Comparison of ENCODE assay signal across 27 cellular contexts in the genomic region with DNA sequence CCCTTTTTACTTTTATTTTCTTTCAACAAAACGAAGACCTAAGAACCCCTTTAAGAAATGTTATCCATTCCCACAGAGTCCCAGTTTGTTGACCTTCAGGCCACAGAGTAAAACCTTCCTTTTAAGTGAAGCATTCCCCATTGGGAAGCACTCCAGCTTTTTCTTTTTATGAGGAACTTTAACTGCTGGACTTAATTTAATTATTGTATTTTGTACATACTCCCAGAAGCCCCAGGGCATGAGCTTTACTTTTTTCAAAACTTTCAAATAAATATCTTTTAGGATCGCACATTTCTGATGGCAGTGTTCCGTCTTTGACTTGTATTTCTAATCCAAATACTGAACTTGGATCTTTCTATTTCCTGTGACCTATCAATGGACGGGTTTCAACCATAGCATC.
"Had no signal": no experiment of that assay in that cellular context is flagged by ENCODE, and none has a peak within 500 bp of the region (broad histone marks: within the 10 kb centered on the region; RNA-seq: fewer than 3 reads in every experiment).

No MANE protein-coding gene starts in this region.

- H3K27ac Mint-ChIP-seq: activated CD4-positive, alpha-beta T cell treated with anti-CD3 and anti-CD28 coated beads, Interleukin-2, amount 10 ng/mL, durations not matched to agents 24 days and 14 days; activated CD8-positive, alpha-beta T cell treated with anti-CD3 and anti-CD28 coated beads for 36 hours; activated naive CD4-positive, alpha-beta T cell treated with anti-CD3 and anti-CD28 coated beads, Interleukin-2, amount 50 U/mL, for 24 hours; activated naive CD8-positive, alpha-beta T cell treated with anti-CD3 and anti-CD28 coated beads, Interleukin-2, amount 10 ng/mL, durations not matched to agents 7 days and 5 days; activated T-cell treated with anti-CD3 and anti-CD28 coated beads, Interleukin-2, amount 50 U/mL, for 72 hours; activated T-helper 17 cell treated with anti-CD3 and anti-CD28 coated beads, Interleukin-2, amount 50 U/mL, for 72 hours had no signal

- H3K9me3 ChIP-seq: ascending aorta, Peyer's patch had no signal

- H3K4me3 ChIP-seq: ascending aorta, cardiac muscle cell, Peyer's patch had no signal

- H3K4me1 Mint-ChIP-seq: activated naive CD4-positive, alpha-beta T cell treated with anti-CD3 and anti-CD28 coated beads, Interleukin-2, amount 50 U/mL, for 24 hours had no signal

- H3K36me3 ChIP-seq: ascending aorta, cardiac muscle cell, Peyer's patch, WERI-Rb-1 had no signal

- H3K27ac ChIP-seq: ascending aorta, cardiac muscle cell, KMS-11, Peyer's patch, WERI-Rb-1 had no signal

- ATAC-seq: activated CD8-positive, alpha-beta T cell treated with anti-CD3 and anti-CD28 coated beads for 36 hours; activated T-cell treated with anti-CD3 and anti-CD28 coated beads, Interleukin-2, amount 50 U/mL, for 72 hours; activated T-helper 17 cell treated with anti-CD3 and anti-CD28 coated beads, Interleukin-2, amount 50 U/mL, for 72 hours; PC-3 had no signal

- H3K9me3 Mint-ChIP-seq: activated CD4-positive, alpha-beta T cell treated with anti-CD3 and anti-CD28 coated beads, Interleukin-2, amount 10 ng/mL, durations not matched to agents 24 days and 14 days; activated CD8-positive, alpha-beta T cell treated with anti-CD3 and anti-CD28 coated beads for 36 hours; activated naive CD4-positive, alpha-beta T cell treated with anti-CD3 and anti-CD28 coated beads, Interleukin-2, amount 50 U/mL, for 24 hours; activated naive CD8-positive, alpha-beta T cell treated with anti-CD3 and anti-CD28 coated beads, Interleukin-2, amount 10 ng/mL, durations not matched to agents 7 days and 5 days; activated T-cell treated with anti-CD3 and anti-CD28 coated beads, Interleukin-2, amount 50 U/mL, for 72 hours; activated T-helper 17 cell treated with anti-CD3 and anti-CD28 coated beads, Interleukin-2, amount 50 U/mL, for 72 hours; central memory CD8-positive, alpha-beta T cell had no signal

- DNase-seq: activated CD4-positive, alpha-beta T cell treated with anti-CD3 and anti-CD28 coated beads, Interleukin-2, amount 10 ng/mL, durations not matched to agents 24 days and 14 days; activated CD4-positive, alpha-beta T cell treated with anti-CD3 and anti-CD28 coated beads, Interleukin-2, amount 50 U/mL, for 4 hours; activated CD8-positive, alpha-beta T cell treated with anti-CD3 and anti-CD28 coated beads for 36 hours; activated gamma-delta T cell; activated naive CD4-positive, alpha-beta T cell treated with Interleukin-2 at 50 U/mL for 16 hours; activated naive CD8-positive, alpha-beta T cell treated with anti-CD3 and anti-CD28 coated beads, Interleukin-2, amount 10 ng/mL, durations not matched to agents 7 days and 5 days; activated T-cell treated with anti-CD3 and anti-CD28 coated beads, Interleukin-2, amount 50 U/mL, for 1 hour; activated T-cell treated with anti-CD3 and anti-CD28 coated beads, Interleukin-2, amount 50 U/mL, for 72 hours; amygdala; NCI-H1105; NCI-H1436; NCI-H1694; NCI-H1930; NCI-H2081 treated with DMSO at 0.1 percent for 48 hours; NCI-H226; NCI-H446 treated with DMSO at 0.1 percent for 48 hours; PC-3; Peyer's patch; Right ventricle myocardium superior; T1000; WERI-Rb-1 had no signal

- H3K4me2 ChIP-seq: KMS-11 had no signal

- H3K36me3 Mint-ChIP-seq: activated naive CD4-positive, alpha-beta T cell treated with anti-CD3 and anti-CD28 coated beads, Interleukin-2, amount 50 U/mL, for 24 hours; activated naive CD8-positive, alpha-beta T cell treated with anti-CD3 and anti-CD28 coated beads, Interleukin-2, amount 10 ng/mL, durations not matched to agents 7 days and 5 days had no signal

- H3K27me3 ChIP-seq: ascending aorta, cardiac muscle cell, Peyer's patch had no signal

- H3K9ac ChIP-seq: KMS-11 had no signal

- H3K4me3 Mint-ChIP-seq: activated CD4-positive, alpha-beta T cell treated with anti-CD3 and anti-CD28 coated beads, Interleukin-2, amount 10 ng/mL, durations not matched to agents 24 days and 14 days; activated CD8-positive, alpha-beta T cell treated with anti-CD3 and anti-CD28 coated beads for 36 hours; activated naive CD4-positive, alpha-beta T cell treated with anti-CD3 and anti-CD28 coated beads, Interleukin-2, amount 50 U/mL, for 24 hours; activated naive CD8-positive, alpha-beta T cell treated with anti-CD3 and anti-CD28 coated beads, Interleukin-2, amount 10 ng/mL, durations not matched to agents 7 days and 5 days; activated T-cell treated with anti-CD3 and anti-CD28 coated beads, Interleukin-2, amount 50 U/mL, for 72 hours; activated T-helper 17 cell treated with anti-CD3 and anti-CD28 coated beads, Interleukin-2, amount 50 U/mL, for 72 hours; central memory CD8-positive, alpha-beta T cell had no signal

- H3K4me1 ChIP-seq: ascending aorta, Peyer's patch had no signal
